In the genomic region with DNA sequence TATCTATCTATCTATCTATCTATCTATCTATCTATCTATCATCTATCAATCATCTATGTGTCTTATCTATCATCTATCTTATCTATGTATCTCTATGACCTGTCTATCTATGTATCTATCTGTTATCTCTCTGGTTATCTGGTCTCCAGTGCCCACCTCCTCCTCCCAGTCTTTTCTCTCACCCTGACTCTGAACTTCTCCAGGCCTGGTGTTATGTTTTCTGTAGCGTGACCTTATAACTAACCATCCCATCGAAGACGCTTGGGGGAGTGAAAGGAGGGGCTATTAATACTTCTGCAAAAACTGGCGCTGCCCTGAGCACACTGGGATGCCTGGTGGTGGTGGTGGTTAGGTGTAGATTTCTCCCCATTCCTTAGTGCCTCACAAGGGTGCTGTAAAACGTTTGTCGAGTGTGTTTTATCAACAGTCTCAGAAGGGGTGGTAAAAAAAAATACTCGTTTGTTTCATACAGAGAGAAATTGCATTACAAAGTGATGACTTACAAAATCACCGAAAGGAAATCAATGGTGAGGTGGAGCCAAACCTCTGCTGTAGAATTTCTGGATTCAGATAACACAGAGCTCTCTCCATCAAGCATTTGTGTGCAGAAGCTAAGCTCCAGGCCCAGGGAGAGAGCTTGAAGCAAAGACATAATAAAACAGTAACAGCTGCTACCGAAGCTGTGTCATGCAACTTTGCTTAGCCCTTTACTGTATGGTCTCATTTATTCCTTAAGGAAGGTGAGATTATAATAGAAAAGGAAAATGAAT, we compare ENCODE assay signal across 8 cellular contexts.
DNase-seq lines count a peak whose midpoint lies in the region; TF ChIP-seq lines count a peak whose summit lies in the region.

No MANE protein-coding gene starts in this region.

- no peaks in the 10 kb centered on the region for H3K36me3 Mint-ChIP-seq in T-helper 2 cell treated with Interferon-gamma antibody and Interleukin-4, amounts not matched to agents 5 μg/mL and 100 μg/mL, for 36 hours (ENCODE audit: low read depth)

- H3K9me3 Mint-ChIP-seq in T-helper 2 cell treated with Interferon-gamma antibody and Interleukin-4, amounts not matched to agents 5 μg/mL and 100 μg/mL, for 36 hours: no peaks in the 10 kb centered on the region

- TF ChIP-seq CTCF in VCaP (conservative IDR thresholded peaks at IDR 0.05): no peak
- peak; percentile 31 for TF ChIP-seq CTCF in subcutaneous adipose tissue (IDR thresholded peaks at IDR 0.05; ENCODE audit: low read depth)

- peaks cover 35% of the 10 kb centered on the region for H3K4me1 Mint-ChIP-seq in T-helper 2 cell treated with Interferon-gamma antibody and Interleukin-4, amounts not matched to agents 5 μg/mL and 100 μg/mL, for 36 hours (ENCODE audit: low read depth)

- H3K4me3 Mint-ChIP-seq in T-helper 2 cell treated with Interferon-gamma antibody and Interleukin-4, amounts not matched to agents 5 μg/mL and 100 μg/mL, for 36 hours: peak overlapping the region; percentile 91

- H3K27ac ChIP-seq in VCaP: peak overlapping the region; percentile 89

- no peaks in the 10 kb centered on the region for H3K27me3 Mint-ChIP-seq in T-helper 2 cell treated with Interferon-gamma antibody and Interleukin-4, amounts not matched to agents 5 μg/mL and 100 μg/mL, for 36 hours (ENCODE audit: low read depth)

- peak overlapping the region; percentile 89 for H3K27ac Mint-ChIP-seq in T-helper 2 cell treated with Interferon-gamma antibody and Interleukin-4, amounts not matched to agents 5 μg/mL and 100 μg/mL, for 36 hours

- no peak for DNase-seq in T-helper 2 cell treated with Interferon-gamma antibody and Interleukin-4, amounts not matched to agents 5 μg/mL and 100 μg/mL, for 36 hours (ENCODE audit: low spot score)
- DNase-seq in T-helper 2 cell: no peak
- peak; percentile 44 for DNase-seq in iris pigment epithelial cell (ENCODE audit: low read depth)
- no peak for DNase-seq in DMS114 treated with DMSO at 0.1 percent for 48 hours (lab: John Stamatoyannopoulos, UW; ENCODE audit: unreplicated experiment)
- DNase-seq in COR-L47 (lab: John Stamatoyannopoulos, UW): no peak
- DNase-seq in NCI-H69 (lab: John Stamatoyannopoulos, UW): no peak
